In genomic region chr1:7680791-7681165, GRCh38 we compare ENCODE assay signal across 8 cellular contexts.
DNase-seq lines count a peak whose midpoint lies in the region; ATAC-seq and TF ChIP-seq lines count a peak whose summit lies in the region.

No MANE protein-coding gene starts in this region.

- intact Hi-C loops in IMR-90 (cut with micrococcal nuclease) (no loop called here), ascending aorta (cut with DNase I) (no loop called here)

- H4K5ac ChIP-seq in IMR-90 (ENCODE audit: low read depth, low read length) = no peak overlapping the region; the same call in 1 of the 2 replicates

- no peak overlapping the region for H2AK5ac ChIP-seq in IMR-90 (ENCODE audit: low read depth, low read length)

- dilution Hi-C loops in IMR-90 (cut with HindIII; ENCODE audit: low sequenced_read_pairs, unreplicated experiment) = no loop called here

- peaks cover 48% of the 10 kb centered on the region for H3K27me3 ChIP-seq in IMR-90 (ENCODE audit: control insufficient read depth, insufficient read depth, low read length)
- no peaks in the 10 kb centered on the region for H3K27me3 ChIP-seq in ascending aorta

- H2BK15ac ChIP-seq in IMR-90 (ENCODE audit: low read depth, low read length) = no peak overlapping the region

- H3K27ac ChIP-seq in IMR-90 (ENCODE audit: insufficient read depth, low read length) = no peak overlapping the region
- no peak overlapping the region for H3K27ac ChIP-seq in ascending aorta
- H3K27ac ChIP-seq in skin epidermis = peak overlapping the region in 16 of 21 experiments; percentile 46 to 77 (median 68)

- H3K9me3 ChIP-seq in IMR-90 (ENCODE audit: control insufficient read depth, insufficient read depth, low read length) (no peaks in the 10 kb centered on the region), ascending aorta (no peaks in the 10 kb centered on the region), iPS-18c (ENCODE audit: control insufficient read depth, insufficient read depth, low read length) (no peaks in the 10 kb centered on the region)

- peak overlapping the region; percentile 60 for H3K4me3 ChIP-seq in AG04449 (ENCODE audit: low read depth, low read length)
- peak overlapping the region; percentile 81 for H3K4me3 ChIP-seq in IMR-90 (ENCODE audit: insufficient read depth, low read depth, low read length)
- peak overlapping the region; percentile 82 to 83 for H3K4me3 ChIP-seq in ascending aorta
- peak overlapping the region; percentile 60 for H3K4me3 ChIP-seq in iPS-18c (ENCODE audit: insufficient read depth, low read depth, low read length)
- peak overlapping the region; percentile 47 to 84 (median 58) for H3K4me3 ChIP-seq in skin epidermis

- H3K23ac ChIP-seq in IMR-90 (ENCODE audit: low read depth, low read length) = no peak overlapping the region

- H3K56ac ChIP-seq in IMR-90 (ENCODE audit: extremely low read depth, insufficient read depth, low read length) = no peak overlapping the region

- peak overlapping the region; percentile 85 for H2AK9ac ChIP-seq in IMR-90 (replicated peaks; ENCODE audit: low read depth, low read length, poor library complexity)

- no peaks in the 10 kb centered on the region for H3K4me1 ChIP-seq in IMR-90 (ENCODE audit: control insufficient read depth, insufficient read depth, low read length)
- H3K4me1 ChIP-seq in ascending aorta = peaks cover 0 to 7% of the 10 kb centered on the region in 2 donors

- H3K9ac ChIP-seq in IMR-90 (ENCODE audit: low read depth, low read length) = peak overlapping the region; percentile 80; the same call in 1 of the 2 replicates

- peak overlapping the region; percentile 87 for H3K4me2 ChIP-seq in IMR-90 (ENCODE audit: low read depth, low read length)

- H4K91ac ChIP-seq in IMR-90 (ENCODE audit: insufficient read depth, low read depth, low read length) = 0 out of 2 replicates have a peak overlapping the region, but pooled peaks have one; percentile 47

- CTCF ChIA-PET in AG04449 (lab: Yijun Ruan, JAX) (interaction anchor here (1.4 to 24.8 kb wide), 3 partner anchors 15 to 637 kb away, joined by 3 to 1214 read pairs (median 205); no protein-coding TSS in a partner anchor), IMR-90 (lab: Yijun Ruan, JAX) (interaction anchor here (0.6 to 1.0 kb wide), 2 partner anchors 13 to 75 kb away, joined by 3 read pairs; no protein-coding TSS in a partner anchor)

- no peak for TF ChIP-seq RAD21 in IMR-90 (IDR thresholded peaks at IDR 0.05; ENCODE audit: low read length)

- TF ChIP-seq CTCF in AG04449 (IDR thresholded peaks at IDR 0.05; ENCODE audit: insufficient read depth, low read length, missing control alignments) (no peak), IMR-90 (conservative IDR thresholded peaks at IDR 0.05; ENCODE audit: low read depth, low read length) (no peak), ascending aorta (IDR thresholded peaks at IDR 0.05) (no peak)

- ATAC-seq in IMR-90 (ENCODE audit: low read depth) = peak; percentile 30; the same call in 1 of the 2 replicates
- ATAC-seq in HG03135 (IDR thresholded peaks at IDR 0.05; ENCODE audit: unreplicated experiment) = no peak

- H3K36me3 ChIP-seq in IMR-90 (ENCODE audit: control insufficient read depth, insufficient read depth, low read length) (no peaks in the 10 kb centered on the region), ascending aorta (no peaks in the 10 kb centered on the region)

- peak overlapping the region in 1 of 2 experiments; percentile 77; a peak in 2 of 4 replicates for H4K8ac ChIP-seq in IMR-90 (ENCODE audit: low read depth in 2 of 2, low read length in 2 of 2)

- no peak overlapping the region for H2BK20ac ChIP-seq in IMR-90 (ENCODE audit: low read depth, low read length)

- no peaks in the 10 kb centered on the region for H3K79me1 ChIP-seq in IMR-90 (ENCODE audit: low read depth in 1 of 2, low read length in 2 of 2)

- no peak overlapping the region for H3K4ac ChIP-seq in IMR-90 (ENCODE audit: low read depth, low read length)

- DNase-seq in AG04449 (ENCODE audit: low read depth, low spot score) (no peak), IMR-90 (no peak), ascending aorta (ENCODE audit: low spot score in 2 of 2) (no peak), amniotic stem cell (lab: John Stamatoyannopoulos, UW) (no peak), NCI-H2107 (lab: John Stamatoyannopoulos, UW) (no peak)

- H4K20me1 ChIP-seq in IMR-90 (ENCODE audit: insufficient read depth, low read length) = no peaks in the 10 kb centered on the region; the same call in 1 of the 2 replicates

- H3K14ac ChIP-seq in IMR-90 (replicated peaks; ENCODE audit: low read depth, low read length) = no peak overlapping the region

- WGBS in IMR-90 (ENCODE audit: extremely low coverage in 2 of 2, insufficient read length in 1 of 2), 2 experiments = 0% methylated on average over 6 of the region's 37 CpGs; no CpG with 5 or more reads in 1 of the 2 experiments

- no peak for TF ChIP-seq POLR2A in IMR-90 (IDR thresholded peaks at IDR 0.05; ENCODE audit: low read depth, low read length)

- H2BK5ac ChIP-seq in IMR-90 (ENCODE audit: low read depth, low read length, poor library complexity, severe bottlenecking) = no peak overlapping the region

- H2AFZ ChIP-seq in IMR-90 (replicated peaks; ENCODE audit: low read length, poor library complexity) = peak overlapping the region; percentile 94

- no peak overlapping the region for H2BK120ac ChIP-seq in IMR-90 (ENCODE audit: low read depth, low read length)

- POLR2A ChIA-PET in AG04449 (lab: Yijun Ruan, JAX) (interaction anchor here (1.0 kb wide), 1 partner anchor 91 kb away, joined by 3 read pairs; no protein-coding TSS in a partner anchor), IMR-90 (lab: Charles Lee; ENCODE audit: unreplicated experiment) (no interaction called here)

- H3K18ac ChIP-seq in IMR-90 (ENCODE audit: low read depth, low read length) = no peak overlapping the region; the same call in 1 of the 2 replicates

- BruUV-seq in IMR-90 (replicated peaks; lab: Mats Ljungman, UMichigan) = no TSS peak

- in situ Hi-C loops in IMR-90 (cut with MboI; ENCODE audit: low sequenced_read_pairs) = no loop called here

- no peaks in the 10 kb centered on the region for H3K9me1 ChIP-seq in IMR-90 (ENCODE audit: insufficient read depth, low read length)

TF ChIP-seq in IMR-90, 13 proteins besides CTCF, POLR2A, EP300 and RAD21:
- no peak for TF ChIP-seq SMC3 (IDR thresholded peaks at IDR 0.05; ENCODE audit: low read depth, low read length)
- no peak for TF ChIP-seq BHLHE40 (IDR thresholded peaks at IDR 0.05; ENCODE audit: low read depth, low read length)
- no peak for TF ChIP-seq RFX5 (IDR thresholded peaks at IDR 0.05; ENCODE audit: low read depth, low read length)
- no peak for TF ChIP-seq MAFK (IDR thresholded peaks at IDR 0.05; ENCODE audit: low read depth, low read length)
- TF ChIP-seq, protein P1, sequence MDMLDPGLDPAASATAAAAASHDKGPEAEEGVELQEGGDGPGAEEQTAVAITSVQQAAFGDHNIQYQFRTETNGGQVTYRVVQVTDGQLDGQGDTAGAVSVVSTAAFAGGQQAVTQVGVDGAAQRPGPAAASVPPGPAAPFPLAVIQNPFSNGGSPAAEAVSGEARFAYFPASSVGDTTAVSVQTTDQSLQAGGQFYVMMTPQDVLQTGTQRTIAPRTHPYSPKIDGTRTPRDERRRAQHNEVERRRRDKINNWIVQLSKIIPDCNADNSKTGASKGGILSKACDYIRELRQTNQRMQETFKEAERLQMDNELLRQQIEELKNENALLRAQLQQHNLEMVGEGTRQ (IDR thresholded peaks at IDR 0.05; ENCODE audit: low read depth, low read length) = no peak
- no peak for TF ChIP-seq CHD1 (IDR thresholded peaks at IDR 0.05; ENCODE audit: low read depth, low read length)
- TF ChIP-seq CEBPB (IDR thresholded peaks at IDR 0.05; ENCODE audit: low read depth, low read length) = no peak
- TF ChIP-seq FOS (IDR thresholded peaks at IDR 0.05; ENCODE audit: low read depth, low read length) = no peak
- no peak for TF ChIP-seq MXI1 (IDR thresholded peaks at IDR 0.05; ENCODE audit: borderline replicate concordance, low read depth, low read length)
- TF ChIP-seq MAZ (IDR thresholded peaks at IDR 0.05; ENCODE audit: borderline replicate concordance, low read depth, low read length) = no peak

Comparison
In these comparisons a context has a peak if more than half of its experiments do, and no peak if none do; other contexts are left out.
1. H3K27ac ChIP-seq: peak in skin epidermis (16 of 21); none in IMR-90 (single experiment) and ascending aorta (0 of 2).
2. Peak in every context shown above with its lines, with median percentiles within 50 percentile points of each other: H3K4me3 ChIP-seq.